ENCODE assay signal across 11 cellular contexts in genomic region chr10:450463-450862, GRCh38.
DNase-seq lines count a peak whose midpoint lies in the region; ATAC-seq and TF ChIP-seq lines count a peak whose summit lies in the region.
"Had no signal": no experiment of that assay in that cellular context is flagged by ENCODE, and none has a peak within 500 bp of the region (broad histone marks: within the 10 kb centered on the region; RNA-seq: fewer than 3 reads in every experiment).

No MANE protein-coding gene starts in this region.

- ATAC-seq in GM19023 (IDR thresholded peaks at IDR 0.05; ENCODE audit: unreplicated experiment) (peak; percentile 11), naive B cell (ENCODE audit: low read depth in 2 of 2) (peak; percentile 17 to 18)
- ATAC-seq: Panc1 had no signal

- H3K36me3 Mint-ChIP-seq in naive B cell: no peaks in the 10 kb centered on the region

- H3K9ac ChIP-seq in BLaER1: no peak overlapping the region
- H3K9ac ChIP-seq in SU-DHL-6 (ENCODE audit: low read length): peak overlapping the region; percentile 14; the same call in 1 of the 2 replicates

- H3F3A ChIP-seq in SU-DHL-6 (ENCODE audit: insufficient read depth): peaks cover 16% of the 10 kb centered on the region

- peaks cover 42% of the 10 kb centered on the region for H3K4me1 ChIP-seq in BLaER1

- 0 out of 2 replicates have a peak, but pooled peaks cover 4% of the 10 kb centered on the region for H3K79me2 ChIP-seq in SU-DHL-6 (ENCODE audit: insufficient read depth, low read length)

- no peaks in the 10 kb centered on the region for H3K9me2 ChIP-seq in SU-DHL-6 (replicated peaks; ENCODE audit: insufficient read depth, low read length)

- TF ChIP-seq CTCF in SU-DHL-6 (IDR thresholded peaks at IDR 0.05; ENCODE audit: insufficient read depth, low read length, poor library complexity, severe bottlenecking) (no peak), WERI-Rb-1 (IDR thresholded peaks at IDR 0.05; ENCODE audit: low read depth, low read length) (no peak)

- H3K27me3 Mint-ChIP-seq in naive B cell: no peaks in the 10 kb centered on the region

- peak overlapping the region in 7 of 8 donors; percentile 64 to 76 (median 66) for H3K4me3 Mint-ChIP-seq in naive B cell

- H3K9me3 Mint-ChIP-seq in naive B cell: peaks cover 0 to 5% (median 0%) of the 10 kb centered on the region in 7 donors

- peaks cover 11% of the 10 kb centered on the region for H3K36me3 ChIP-seq in BLaER1
- no peaks in the 10 kb centered on the region for H3K36me3 ChIP-seq in SU-DHL-6 (ENCODE audit: low read length)
- H3K36me3 ChIP-seq in WERI-Rb-1: no peaks in the 10 kb centered on the region

- H3K27me3 ChIP-seq in BLaER1: peaks cover 8% of the 10 kb centered on the region
- no peaks in the 10 kb centered on the region for H3K27me3 ChIP-seq in SU-DHL-6 (ENCODE audit: low read length)
- H3K27me3 ChIP-seq in WERI-Rb-1 (ENCODE audit: insufficient read depth, low read depth, severe bottlenecking): no peaks in the 10 kb centered on the region

- peak overlapping the region in 5 of 6 donors; percentile 35 to 91 (median 78) for H3K27ac Mint-ChIP-seq in naive B cell

- no peak overlapping the region for H3K4me3 ChIP-seq in BLaER1
- H3K4me3 ChIP-seq in SU-DHL-6 (ENCODE audit: insufficient read depth, low read length, poor library complexity, severe bottlenecking): peak overlapping the region; percentile 9
- no peak overlapping the region for H3K4me3 ChIP-seq in WERI-Rb-1 (ENCODE audit: low read depth, low read length)

- DNase-seq in naive B cell (no peak), inferior parietal cortex (ENCODE audit: extremely low spot score) (no peak), T-helper 1 cell (no peak), WERI-Rb-1 (no peak)
- DNase-seq in central memory CD4-positive, alpha-beta T cell: no peak
- DNase-seq: AML-193, amygdala had no signal

- H3K27ac ChIP-seq in BLaER1 (no peak overlapping the region), SU-DHL-6 (ENCODE audit: low read depth, low read length) (peak overlapping the region; percentile 68), WERI-Rb-1 (no peak overlapping the region)

- H3K9me3 ChIP-seq in BLaER1 (no peaks in the 10 kb centered on the region), SU-DHL-6 (ENCODE audit: insufficient read depth, low read length) (no peaks in the 10 kb centered on the region), WERI-Rb-1 (ENCODE audit: severe bottlenecking) (no peaks in the 10 kb centered on the region)

- H3K4me1 Mint-ChIP-seq in naive B cell: peaks cover 14 to 19% (median 19%) of the 10 kb centered on the region in 3 donors

- H3K4me2 ChIP-seq in BLaER1 (peak overlapping the region; percentile 86), SU-DHL-6 (ENCODE audit: low read depth, low read length, poor library complexity, severe bottlenecking) (peak overlapping the region; percentile 51)

- H2AFZ ChIP-seq in SU-DHL-6 (ENCODE audit: low read depth, low read length, severe bottlenecking): no peak overlapping the region

- peaks cover 81% of the 10 kb centered on the region for H4K20me1 ChIP-seq in BLaER1
- no peaks in the 10 kb centered on the region for H4K20me1 ChIP-seq in SU-DHL-6 (ENCODE audit: low read depth, low read length)
